In the genomic region with DNA sequence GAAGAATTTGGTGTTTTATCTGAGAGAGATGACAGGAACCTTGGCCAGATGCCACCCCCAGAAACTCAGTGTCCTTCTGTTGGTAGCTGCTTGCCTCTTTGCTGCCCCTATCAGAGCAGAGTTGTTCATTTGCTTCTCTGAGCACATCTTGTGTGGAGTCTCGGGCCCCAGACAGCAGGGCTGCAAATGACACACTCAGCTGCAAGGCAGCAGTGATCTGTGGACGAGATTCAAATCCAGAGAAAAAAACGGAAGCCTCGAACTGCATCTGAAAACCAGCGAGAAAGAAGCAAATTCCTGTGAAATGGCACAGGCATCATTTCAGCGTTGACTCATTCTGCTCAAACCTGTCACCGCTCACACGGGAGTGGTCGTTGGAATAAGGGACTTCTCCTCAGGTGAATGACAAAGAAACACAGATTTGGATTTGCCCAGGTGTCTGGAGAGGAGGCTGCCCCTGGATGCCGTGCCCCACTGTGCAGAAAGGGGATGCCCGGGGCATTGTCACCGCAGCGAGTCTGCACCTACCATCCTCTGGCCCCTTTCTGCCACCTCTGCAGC, we compare ENCODE assay signal across 8 cellular contexts.
DNase-seq lines count a peak whose midpoint lies in the region; ATAC-seq and TF ChIP-seq lines count a peak whose summit lies in the region.

No MANE protein-coding gene starts in this region.

- peak overlapping the region; percentile 32 for H3K4me3 ChIP-seq in CD8-positive, alpha-beta memory T cell (ENCODE audit: low read length)
- H3K4me3 ChIP-seq in SJSA1 (no peak overlapping the region), gastrocnemius medialis (peak overlapping the region in 3 of 4 donors; percentile 10 to 34 (median 17))

- no peak for TF ChIP-seq CTCF in gastrocnemius medialis (IDR thresholded peaks at IDR 0.05 in 4 of 5, conservative IDR thresholded peaks at IDR 0.05 in 1 of 5)

- peak overlapping the region; percentile 49 for H3K27ac ChIP-seq in CD8-positive, alpha-beta memory T cell (ENCODE audit: low read depth, low read length)
- peak overlapping the region; percentile 43 for H3K27ac ChIP-seq in SJSA1
- H3K27ac ChIP-seq in gastrocnemius medialis = peak overlapping the region in 1 of 4 donors; percentile 20

- H3K36me3 Mint-ChIP-seq in CD8-positive, alpha-beta memory T cell = no peaks in the 10 kb centered on the region
- H3K36me3 Mint-ChIP-seq in activated naive CD4-positive, alpha-beta T cell treated with anti-CD3 and anti-CD28 coated beads, Interleukin-2, amount 50 U/mL, for 24 hours = no peaks in the 10 kb centered on the region

- H3K27me3 ChIP-seq in CD8-positive, alpha-beta memory T cell (ENCODE audit: insufficient read depth, low read length, poor library complexity, severe bottlenecking) = no peaks in the 10 kb centered on the region
- H3K27me3 ChIP-seq in SJSA1 (replicated peaks) = no peaks in the 10 kb centered on the region
- no peaks in the 10 kb centered on the region for H3K27me3 ChIP-seq in gastrocnemius medialis

- peak overlapping the region; percentile 63 to 80 (median 75) for H3K4me3 Mint-ChIP-seq in CD8-positive, alpha-beta memory T cell
- H3K4me3 Mint-ChIP-seq in activated naive CD4-positive, alpha-beta T cell treated with anti-CD3 and anti-CD28 coated beads, Interleukin-2, amount 50 U/mL, for 24 hours = peak overlapping the region; percentile 86

- ATAC-seq in HG02588 (IDR thresholded peaks at IDR 0.05; ENCODE audit: unreplicated experiment) = peak; percentile 33
- ATAC-seq in gastrocnemius medialis = peak in 1 of 2 donors; percentile 21

- in situ Hi-C loops in gastrocnemius medialis (cut with MboI; ENCODE audit: low sequenced_read_pairs in 4 of 4) = no loop called here

- CTCF ChIA-PET in CD8-positive, alpha-beta memory T cell (lab: Charles Lee) = interaction anchor here (0.9 to 5.3 kb wide), 15 partner anchors 12 to 261 kb away, joined by 3 to 38 read pairs (median 4); partner anchors contain the start of gene PFKFB3

- no peaks in the 10 kb centered on the region for H3K36me3 ChIP-seq in CD8-positive, alpha-beta memory T cell (ENCODE audit: insufficient read depth, low read length)
- H3K36me3 ChIP-seq in SJSA1 = no peaks in the 10 kb centered on the region
- no peaks in the 10 kb centered on the region for H3K36me3 ChIP-seq in gastrocnemius medialis

- peak overlapping the region; percentile 86 to 98 (median 94) for H3K27ac Mint-ChIP-seq in CD8-positive, alpha-beta memory T cell
- H3K27ac Mint-ChIP-seq in activated naive CD4-positive, alpha-beta T cell treated with anti-CD3 and anti-CD28 coated beads, Interleukin-2, amount 50 U/mL, for 24 hours = peak overlapping the region; percentile 97

- H3K9me3 ChIP-seq in CD8-positive, alpha-beta memory T cell (ENCODE audit: low read length) = no peaks in the 10 kb centered on the region
- H3K9me3 ChIP-seq in SJSA1 (replicated peaks) (no peaks in the 10 kb centered on the region), gastrocnemius medialis (no peaks in the 10 kb centered on the region)

- no peaks in the 10 kb centered on the region for H3K27me3 Mint-ChIP-seq in CD8-positive, alpha-beta memory T cell
- H3K27me3 Mint-ChIP-seq in activated naive CD4-positive, alpha-beta T cell treated with anti-CD3 and anti-CD28 coated beads, Interleukin-2, amount 50 U/mL, for 24 hours = no peaks in the 10 kb centered on the region

- intact Hi-C loops in gastrocnemius medialis (cut with DNase I; ENCODE audit: low total_unique reads) = no loop called here

- peaks cover 36% of the 10 kb centered on the region for H3K4me1 ChIP-seq in CD8-positive, alpha-beta memory T cell (ENCODE audit: insufficient read depth, low read length)
- H3K4me1 ChIP-seq in SJSA1 (replicated peaks) = peaks cover 24% of the 10 kb centered on the region
- peaks cover 9 to 16% of the 10 kb centered on the region in 2 donors for H3K4me1 ChIP-seq in gastrocnemius medialis

- DNase-seq in CD8-positive, alpha-beta memory T cell = peak in 3 of 5 donors; percentile 34 to 64 (median 61)
- peak in 1 of 2 experiments; percentile 46 for DNase-seq in SJSA1 (ENCODE audit: low read depth in 1 of 2, low spot score in 2 of 2)
- DNase-seq in gastrocnemius medialis = no peak
- DNase-seq in dermis blood vessel endothelial cell = no peak
- no peak for DNase-seq in DMS153 treated with DMSO at 0.1 percent for 48 hours (lab: John Stamatoyannopoulos, UW; ENCODE audit: unreplicated experiment)
- no peak for DNase-seq in foreskin melanocyte

- peaks cover 44 to 48% (median 46%) of the 10 kb centered on the region in 3 donors for H3K4me1 Mint-ChIP-seq in CD8-positive, alpha-beta memory T cell
- H3K4me1 Mint-ChIP-seq in activated naive CD4-positive, alpha-beta T cell treated with anti-CD3 and anti-CD28 coated beads, Interleukin-2, amount 50 U/mL, for 24 hours = peaks cover 78% of the 10 kb centered on the region

- POLR2A ChIA-PET in CD8-positive, alpha-beta memory T cell (lab: Charles Lee) = interaction anchor here (0.7 to 2.6 kb wide), 9 partner anchors 35 to 185 kb away, joined by 3 to 22 read pairs (median 6); partner anchors contain the start of gene PFKFB3

- no peak for TF ChIP-seq POLR2A in gastrocnemius medialis (IDR thresholded peaks at IDR 0.05)

- H3K9me3 Mint-ChIP-seq in CD8-positive, alpha-beta memory T cell = no peaks in the 10 kb centered on the region
- H3K9me3 Mint-ChIP-seq in activated naive CD4-positive, alpha-beta T cell treated with anti-CD3 and anti-CD28 coated beads, Interleukin-2, amount 50 U/mL, for 24 hours = peaks cover 11% of the 10 kb centered on the region

Comparison
In these comparisons a context has a peak if more than half of its experiments do, and no peak if none do; other contexts are left out.
1. DNase-seq: peak in CD8-positive, alpha-beta memory T cell (3 of 5); none in gastrocnemius medialis (0 of 2), dermis blood vessel endothelial cell (single experiment), DMS153 treated with DMSO at 0.1 percent for 48 hours (single experiment) and foreskin melanocyte (single experiment).